ENCODE assay signal across 1 cellular context in the genomic region with DNA sequence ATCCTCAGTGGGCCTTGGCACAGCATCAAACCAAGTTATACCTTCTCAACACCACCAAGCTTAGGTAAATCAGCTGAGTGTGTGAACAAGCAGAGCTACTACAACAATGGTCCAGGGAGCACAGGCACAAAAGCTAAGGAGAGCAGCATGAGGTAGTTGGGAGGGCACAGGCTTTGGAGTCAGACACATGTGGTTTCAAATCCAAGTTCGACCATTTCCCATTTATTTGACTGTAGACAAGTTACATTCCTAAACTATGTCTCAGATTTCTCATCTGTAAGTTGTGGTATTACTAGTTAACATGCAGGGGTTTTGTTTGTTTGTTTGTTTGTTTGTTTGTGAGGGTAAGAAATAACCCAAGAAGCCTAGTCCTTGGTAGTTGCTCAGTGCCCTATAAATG.
TF ChIP-seq lines count a peak whose summit lies in the region.

No MANE protein-coding gene starts in this region.

TF ChIP-seq in IMR-90, 13 proteins besides CTCF, POLR2A, EP300 and RAD21:
- no peak for TF ChIP-seq RCOR1 (IDR thresholded peaks at IDR 0.05; ENCODE audit: insufficient replicate concordance, low read length)
- TF ChIP-seq, protein P1, sequence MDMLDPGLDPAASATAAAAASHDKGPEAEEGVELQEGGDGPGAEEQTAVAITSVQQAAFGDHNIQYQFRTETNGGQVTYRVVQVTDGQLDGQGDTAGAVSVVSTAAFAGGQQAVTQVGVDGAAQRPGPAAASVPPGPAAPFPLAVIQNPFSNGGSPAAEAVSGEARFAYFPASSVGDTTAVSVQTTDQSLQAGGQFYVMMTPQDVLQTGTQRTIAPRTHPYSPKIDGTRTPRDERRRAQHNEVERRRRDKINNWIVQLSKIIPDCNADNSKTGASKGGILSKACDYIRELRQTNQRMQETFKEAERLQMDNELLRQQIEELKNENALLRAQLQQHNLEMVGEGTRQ (IDR thresholded peaks at IDR 0.05; ENCODE audit: low read depth, low read length): no peak
- no peak for TF ChIP-seq MAZ (IDR thresholded peaks at IDR 0.05; ENCODE audit: borderline replicate concordance, low read depth, low read length)
- no peak for TF ChIP-seq RFX5 (IDR thresholded peaks at IDR 0.05; ENCODE audit: low read depth, low read length)
- no peak for TF ChIP-seq MAFK (IDR thresholded peaks at IDR 0.05; ENCODE audit: low read depth, low read length)
- TF ChIP-seq SMC3 (IDR thresholded peaks at IDR 0.05; ENCODE audit: low read depth, low read length): no peak
- TF ChIP-seq CHD1 (IDR thresholded peaks at IDR 0.05; ENCODE audit: low read depth, low read length): no peak
- no peak for TF ChIP-seq FOS (IDR thresholded peaks at IDR 0.05; ENCODE audit: low read depth, low read length)
- no peak for TF ChIP-seq NFE2L2 (IDR thresholded peaks at IDR 0.05; ENCODE audit: low read depth, low read length)
